Comparison of ENCODE assay signal across 18 cellular contexts in genomic region chr10:113415246-113415645, GRCh38.
A peak's percentile ranks its signal among the peaks of the same experiment; 100 is the strongest.
DNase-seq lines count a peak whose midpoint lies in the region; TF ChIP-seq lines count a peak whose summit lies in the region.
"Had no signal": no experiment of that assay in that cellular context is flagged by ENCODE, and none has a peak within 500 bp of the region (broad histone marks: within the 10 kb centered on the region; RNA-seq: fewer than 3 reads in every experiment).

No MANE protein-coding gene starts in this region.

- H3K27ac Mint-ChIP-seq in progenitor cell of endocrine pancreas = no peak overlapping the region
- no peak overlapping the region for H3K27ac Mint-ChIP-seq in activated T-helper 2 cell treated with anti-CD3 and anti-CD28 coated beads, Interferon-gamma antibody, Interleukin-2, Interleukin-4, amounts not matched to agents 10 μg/mL and 5 μg/mL and 100 μg/mL, durations not matched to agents 14 hours and 24 hours and 36 hours
- H3K27ac Mint-ChIP-seq: CD4-positive, alpha-beta memory T cell had no signal

- H3K36me3 Mint-ChIP-seq in progenitor cell of endocrine pancreas (ENCODE audit: insufficient read depth) = peaks cover 5% of the 10 kb centered on the region
- no peaks in the 10 kb centered on the region for H3K36me3 Mint-ChIP-seq in activated T-helper 2 cell treated with anti-CD3 and anti-CD28 coated beads, Interferon-gamma antibody, Interleukin-2, Interleukin-4, amounts not matched to agents 10 μg/mL and 5 μg/mL and 100 μg/mL, durations not matched to agents 14 hours and 24 hours and 36 hours (ENCODE audit: low read depth)
- H3K36me3 Mint-ChIP-seq: CD4-positive, alpha-beta memory T cell had no signal

- peaks cover 28% of the 10 kb centered on the region for H3K4me1 Mint-ChIP-seq in progenitor cell of endocrine pancreas (ENCODE audit: low read depth)
- no peaks in the 10 kb centered on the region for H3K4me1 Mint-ChIP-seq in activated T-helper 2 cell treated with anti-CD3 and anti-CD28 coated beads, Interferon-gamma antibody, Interleukin-2, Interleukin-4, amounts not matched to agents 10 μg/mL and 5 μg/mL and 100 μg/mL, durations not matched to agents 14 hours and 24 hours and 36 hours (ENCODE audit: low read depth)

- peak; percentile 1 for DNase-seq in ELR (ENCODE audit: low read depth)
- no peak for DNase-seq in breast epithelium (ENCODE audit: low spot score in 2 of 2)
- peak; percentile 4 for DNase-seq in fibroblast of the aortic adventitia (ENCODE audit: low read depth)
- DNase-seq in stromal cell of bone marrow (ENCODE audit: low read depth) = peak; percentile 47
- DNase-seq in progenitor cell of endocrine pancreas (ENCODE audit: low spot score, unreplicated experiment) = no peak
- DNase-seq in HPDE6-E6E7 (ENCODE audit: extremely low spot score) = no peak
- no peak for DNase-seq in DMS114 treated with DMSO at 0.1 percent for 48 hours (lab: John Stamatoyannopoulos, UW; ENCODE audit: unreplicated experiment)
- no peak for DNase-seq in activated T-helper 2 cell treated with anti-CD3 and anti-CD28 coated beads, Interferon-gamma antibody, Interleukin-2, Interleukin-4, amounts not matched to agents 10 μg/mL and 5 μg/mL and 100 μg/mL, durations not matched to agents 14 hours and 24 hours and 36 hours (ENCODE audit: low spot score)
- DNase-seq: ACHN; Calu3; CD4-positive, alpha-beta memory T cell; MG63; NCI-H1092 treated with DMSO at 0.1 percent for 48 hours; NCI-H1694 treated with DMSO at 0.1 percent for 48 hours; NCI-H345; NCI-H69; SIG-M5 had no signal

- H3K9me3 ChIP-seq in breast epithelium = peaks cover 8 to 12% of the 10 kb centered on the region in 2 donors

- no peak overlapping the region for H3K4me3 Mint-ChIP-seq in progenitor cell of endocrine pancreas (ENCODE audit: low read depth)
- H3K4me3 Mint-ChIP-seq in activated T-helper 2 cell treated with anti-CD3 and anti-CD28 coated beads, Interferon-gamma antibody, Interleukin-2, Interleukin-4, amounts not matched to agents 10 μg/mL and 5 μg/mL and 100 μg/mL, durations not matched to agents 14 hours and 24 hours and 36 hours (ENCODE audit: low read depth) = no peak overlapping the region
- H3K4me3 Mint-ChIP-seq: CD4-positive, alpha-beta memory T cell had no signal

- H3K9me3 Mint-ChIP-seq in progenitor cell of endocrine pancreas (ENCODE audit: low read depth) = peaks cover 16% of the 10 kb centered on the region
- H3K9me3 Mint-ChIP-seq in activated T-helper 2 cell treated with anti-CD3 and anti-CD28 coated beads, Interferon-gamma antibody, Interleukin-2, Interleukin-4, amounts not matched to agents 10 μg/mL and 5 μg/mL and 100 μg/mL, durations not matched to agents 14 hours and 24 hours and 36 hours = peaks cover 3% of the 10 kb centered on the region

- no peaks in the 10 kb centered on the region for H3K4me1 ChIP-seq in breast epithelium

- no peaks in the 10 kb centered on the region for H3K36me3 ChIP-seq in breast epithelium
- H3K36me3 ChIP-seq: MG63 had no signal

- intact Hi-C loops in breast epithelium (cut with DNase I; ENCODE audit: low total_unique reads) = no loop called here
- intact Hi-C loops in activated T-helper 2 cell treated with anti-CD3 and anti-CD28 coated beads, Interferon-gamma antibody, Interleukin-2, Interleukin-4, amounts not matched to agents 10 μg/mL and 5 μg/mL and 100 μg/mL, durations not matched to agents 14 hours and 24 hours and 36 hours (cut with micrococcal nuclease) = no loop called here

- H3K27me3 ChIP-seq in breast epithelium = no peaks in the 10 kb centered on the region
- H3K27me3 ChIP-seq: MG63 had no signal

- TF ChIP-seq CTCF in breast epithelium (IDR thresholded peaks at IDR 0.05) (no peak), fibroblast of the aortic adventitia (IDR thresholded peaks at IDR 0.05; ENCODE audit: insufficient read depth, low read length) (no peak), progenitor cell of endocrine pancreas (IDR thresholded peaks at IDR 0.05; ENCODE audit: unreplicated experiment) (no peak)

- H3K27ac ChIP-seq in breast epithelium = peak overlapping the region; percentile 26 to 76

- TF ChIP-seq POLR2A in breast epithelium (IDR thresholded peaks at IDR 0.05) = no peak

- H3K4me3 ChIP-seq in breast epithelium (no peak overlapping the region), fibroblast of the aortic adventitia (ENCODE audit: low read depth, low read length) (no peak overlapping the region)
- H3K4me3 ChIP-seq: GM12878, MG63 had no signal

- peaks cover 46% of the 10 kb centered on the region for H3K27me3 Mint-ChIP-seq in progenitor cell of endocrine pancreas
- H3K27me3 Mint-ChIP-seq in activated T-helper 2 cell treated with anti-CD3 and anti-CD28 coated beads, Interferon-gamma antibody, Interleukin-2, Interleukin-4, amounts not matched to agents 10 μg/mL and 5 μg/mL and 100 μg/mL, durations not matched to agents 14 hours and 24 hours and 36 hours (ENCODE audit: low read depth) = no peaks in the 10 kb centered on the region

Comparison
In these comparisons a context has a peak if more than half of its experiments do, and no peak if none do; other contexts are left out.
1. DNase-seq: peak in ELR (single experiment), fibroblast of the aortic adventitia (single experiment) and stromal cell of bone marrow (single experiment); none in breast epithelium (0 of 2), progenitor cell of endocrine pancreas (single experiment), HPDE6-E6E7 (single experiment), DMS114 treated with DMSO at 0.1 percent for 48 hours (single experiment) and activated T-helper 2 cell treated with anti-CD3 and anti-CD28 coated beads, Interferon-gamma antibody, Interleukin-2, Interleukin-4, amounts not matched to agents 10 μg/mL and 5 μg/mL and 100 μg/mL, durations not matched to agents 14 hours and 24 hours and 36 hours (single experiment).